ENCODE assay signal across 17 cellular contexts in the genomic region with DNA sequence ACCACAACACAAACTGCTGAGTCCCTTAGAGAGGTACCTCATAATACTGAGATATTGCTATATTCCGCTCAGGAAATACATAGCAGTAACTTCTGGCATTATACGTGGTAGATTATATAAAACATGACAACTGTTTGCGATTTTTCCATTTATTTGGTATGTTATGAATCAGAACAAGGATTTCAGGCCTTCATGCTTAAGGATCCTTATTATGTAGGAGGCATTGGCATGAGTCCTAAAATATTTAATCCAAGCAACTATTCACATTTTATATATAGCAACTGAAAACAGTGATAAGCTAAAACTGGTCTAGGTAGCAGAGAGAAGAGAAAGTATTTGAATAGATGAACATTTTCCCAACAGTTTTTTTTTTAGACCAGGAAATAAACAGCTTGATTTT.
"Had no signal": no experiment of that assay in that cellular context is flagged by ENCODE, and none has a peak within 500 bp of the region (broad histone marks: within the 10 kb centered on the region; RNA-seq: fewer than 3 reads in every experiment).

No MANE protein-coding gene starts in this region.

- H3K4me1 ChIP-seq: pancreas, upper lobe of right lung had no signal

- H3K4me3 ChIP-seq: pancreas, upper lobe of right lung had no signal

- H3K27me3 ChIP-seq: pancreas, upper lobe of right lung had no signal

- H3K9me3 Mint-ChIP-seq: activated naive CD8-positive, alpha-beta T cell treated with anti-CD3 and anti-CD28 coated beads, Interleukin-2, amount 10 ng/mL, durations not matched to agents 7 days and 5 days; activated T-cell treated with anti-CD3 and anti-CD28 coated beads, Interleukin-2, amount 50 U/mL, for 72 hours; neural crest cell; stimulated activated naive B cell treated with anti-CD40 and anti-IgM and Interleukin-4, amounts not matched to agents 10 μg/mL and 1 μg/mL and 100 μg/mL, for 72 hours; T-helper 2 cell treated with Interferon-gamma antibody and Interleukin-4, amounts not matched to agents 5 μg/mL and 100 μg/mL, for 36 hours had no signal

- H3K27ac Mint-ChIP-seq: activated naive CD8-positive, alpha-beta T cell treated with anti-CD3 and anti-CD28 coated beads, Interleukin-2, amount 10 ng/mL, durations not matched to agents 7 days and 5 days; activated T-cell treated with anti-CD3 and anti-CD28 coated beads, Interleukin-2, amount 50 U/mL, for 72 hours; stimulated activated naive B cell treated with anti-CD40 and anti-IgM and Interleukin-4, amounts not matched to agents 10 μg/mL and 1 μg/mL and 100 μg/mL, for 72 hours; T-helper 2 cell treated with Interferon-gamma antibody and Interleukin-4, amounts not matched to agents 5 μg/mL and 100 μg/mL, for 36 hours had no signal

- H3K4me1 Mint-ChIP-seq: activated naive CD8-positive, alpha-beta T cell treated with anti-CD3 and anti-CD28 coated beads, Interleukin-2, amount 10 ng/mL, durations not matched to agents 7 days and 5 days; stimulated activated naive B cell treated with anti-CD40 and anti-IgM and Interleukin-4, amounts not matched to agents 10 μg/mL and 1 μg/mL and 100 μg/mL, for 72 hours had no signal

- H3K27ac ChIP-seq: pancreas, upper lobe of right lung had no signal

- H3K36me3 ChIP-seq: pancreas, upper lobe of right lung had no signal

- DNase-seq: activated CD4-positive, alpha-beta T cell treated with anti-CD3 and anti-CD28 coated beads, Interleukin-2, amount 50 U/mL, for 48 hours; activated CD4-positive, CD25-positive, alpha-beta regulatory T cell treated with anti-CD3 and anti-CD28 coated beads, Interleukin-2, amount 50 U/mL, for 72 hours; activated gamma-delta T cell treated with Interleukin-2 at 50 U/mL for 16 hours; activated naive CD8-positive, alpha-beta T cell treated with anti-CD3 and anti-CD28 coated beads, Interleukin-2, amount 10 ng/mL, durations not matched to agents 7 days and 5 days; activated T-cell treated with anti-CD3 and anti-CD28 coated beads, Interleukin-2, amount 50 U/mL, for 72 hours; cerebellar nuclear complex; mesendoderm; pancreas; SIG-M5; small intestine; stimulated activated CD4-positive, alpha-beta T cell treated with anti-CD3 and anti-CD28 coated beads, Interleukin-1b, Interleukin-23, amount 100 ng/mL, for 48 hours; stimulated activated naive B cell treated with anti-CD40 and anti-IgM and Interleukin-4, amounts not matched to agents 10 μg/mL and 1 μg/mL and 100 μg/mL, for 72 hours; substantia nigra; upper lobe of right lung had no signal

- H3K9me3 ChIP-seq: pancreas, upper lobe of right lung had no signal

- H3K4me3 Mint-ChIP-seq: activated naive CD8-positive, alpha-beta T cell treated with anti-CD3 and anti-CD28 coated beads, Interleukin-2, amount 10 ng/mL, durations not matched to agents 7 days and 5 days; activated T-cell treated with anti-CD3 and anti-CD28 coated beads, Interleukin-2, amount 50 U/mL, for 72 hours; neural crest cell; stimulated activated naive B cell treated with anti-CD40 and anti-IgM and Interleukin-4, amounts not matched to agents 10 μg/mL and 1 μg/mL and 100 μg/mL, for 72 hours; T-helper 2 cell treated with Interferon-gamma antibody and Interleukin-4, amounts not matched to agents 5 μg/mL and 100 μg/mL, for 36 hours had no signal

- H3K36me3 Mint-ChIP-seq: activated naive CD8-positive, alpha-beta T cell treated with anti-CD3 and anti-CD28 coated beads, Interleukin-2, amount 10 ng/mL, durations not matched to agents 7 days and 5 days had no signal

- H3K27me3 Mint-ChIP-seq: stimulated activated naive B cell treated with anti-CD40 and anti-IgM and Interleukin-4, amounts not matched to agents 10 μg/mL and 1 μg/mL and 100 μg/mL, for 72 hours had no signal

- ATAC-seq: activated T-cell treated with anti-CD3 and anti-CD28 coated beads, Interleukin-2, amount 50 U/mL, for 72 hours; esophagus mucosa; pancreas; stimulated activated naive B cell treated with anti-CD40 and anti-IgM and Interleukin-4, amounts not matched to agents 10 μg/mL and 1 μg/mL and 100 μg/mL, for 72 hours; upper lobe of right lung had no signal
